20 cellular contexts compared by ENCODE assay signal in the genomic region with DNA sequence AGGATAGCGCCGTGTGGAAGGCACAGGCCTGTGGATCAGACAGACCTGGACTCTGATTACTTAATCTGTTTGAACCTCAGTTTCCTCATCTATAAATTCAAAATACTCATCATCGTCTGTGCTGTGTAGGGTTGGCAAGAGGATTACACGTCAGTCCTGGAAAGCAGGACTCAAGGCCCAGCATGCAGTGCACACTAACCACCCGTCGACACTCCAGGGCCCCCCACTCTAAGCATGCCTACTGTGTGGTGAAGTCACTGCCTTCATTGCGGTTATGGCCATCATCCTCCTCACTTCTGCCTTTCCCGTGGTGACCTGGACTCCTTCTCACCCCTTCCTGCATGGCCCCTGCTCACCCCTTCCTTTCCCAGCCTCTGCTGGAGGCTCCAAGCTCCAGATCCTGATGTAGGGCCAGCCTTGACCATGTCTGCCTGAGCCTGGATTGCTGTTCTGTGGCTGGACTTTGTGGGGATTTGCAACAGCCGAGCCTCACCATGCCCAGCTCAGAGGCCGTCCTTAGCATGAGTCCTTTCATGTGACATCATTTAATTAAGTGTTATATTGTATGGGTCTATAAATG.
"Had no signal": no experiment of that assay in that cellular context is flagged by ENCODE, and none has a peak within 500 bp of the region (broad histone marks: within the 10 kb centered on the region; RNA-seq: fewer than 3 reads in every experiment).

No MANE protein-coding gene starts in this region.

- H3K4me1 Mint-ChIP-seq: endodermal cell, nephron progenitor cell had no signal

- H3K36me3 Mint-ChIP-seq: naive thymus-derived CD8-positive, alpha-beta T cell; type B pancreatic cell had no signal

- H3K36me3 ChIP-seq: esophagus squamous epithelium, lower lobe of right lung, prostate gland, right atrium auricular region, tibial artery had no signal

- H3K9me3 ChIP-seq: esophagus squamous epithelium, lower lobe of right lung, prostate gland, testis had no signal

- H3K27me3 ChIP-seq: right atrium auricular region, testis, tibial artery had no signal

- H3K4me3 ChIP-seq: dorsolateral prefrontal cortex, esophagus squamous epithelium, lower lobe of right lung, prostate gland, right atrium auricular region, testis, tibial artery had no signal

- H3K27ac ChIP-seq: dorsolateral prefrontal cortex, esophagus squamous epithelium, lower lobe of right lung, prostate gland, right atrium auricular region, testis, tibial artery had no signal

- H3K4me1 ChIP-seq: esophagus squamous epithelium, lower lobe of right lung, prostate gland, right atrium auricular region, testis, tibial artery had no signal

- H3K27ac Mint-ChIP-seq: endodermal cell; nephron progenitor cell; stimulated activated effector memory CD8-positive, alpha-beta T cell treated with anti-CD3 and anti-CD28 coated beads, Interleukin-12 subunit alpha, Interleukin-12 subunit beta, amount 100 ng/mL, for 72 hours; type B pancreatic cell had no signal

- H3K4me3 Mint-ChIP-seq: endodermal cell; naive thymus-derived CD8-positive, alpha-beta T cell; nephron progenitor cell; stimulated activated effector memory CD8-positive, alpha-beta T cell treated with anti-CD3 and anti-CD28 coated beads, Interleukin-12 subunit alpha, Interleukin-12 subunit beta, amount 100 ng/mL, for 72 hours; type B pancreatic cell had no signal

- DNase-seq: dorsolateral prefrontal cortex; effector CD8-positive, alpha-beta T cell; endodermal cell; esophagus squamous epithelium; foreskin melanocyte; hypothalamus; left ventricle myocardium superior; lower lobe of right lung; naive thymus-derived CD8-positive, alpha-beta T cell; nephron progenitor cell; stimulated activated CD4-positive, alpha-beta T cell treated with anti-CD3 and anti-CD28 coated beads, Interleukin-2, amount 100 ng/mL, for 24 hours; stimulated activated CD4-positive, alpha-beta T cell treated with anti-CD3 and anti-CD28 coated beads, Interleukin-4, amount 100 ng/mL, for 24 hours; stimulated activated naive CD4-positive, alpha-beta T cell treated with Interleukin-2 at 50 U/mL for 16 hours; substantia nigra; testis; tibial artery had no signal
